Comparison of ENCODE assay signal across 30 cellular contexts in genomic region chr10:111921821-111922220, GRCh38.
DNase-seq lines count a peak whose midpoint lies in the region; TF ChIP-seq lines count a peak whose summit lies in the region.
"Had no signal": no experiment of that assay in that cellular context is flagged by ENCODE, and none has a peak within 500 bp of the region (broad histone marks: within the 10 kb centered on the region; RNA-seq: fewer than 3 reads in every experiment).

No MANE protein-coding gene starts in this region.

- peaks cover 0 to 2% (median 0%) of the 10 kb centered on the region in 8 donors for H3K9me3 Mint-ChIP-seq in CD4-positive, alpha-beta memory T cell
- H3K9me3 Mint-ChIP-seq: CD4-positive, alpha-beta T cell; CD8-positive, alpha-beta T cell had no signal

- TF ChIP-seq POLR2A in stomach (IDR thresholded peaks at IDR 0.05) = no peak

- H3K9me3 ChIP-seq in stomach = no peaks in the 10 kb centered on the region
- H3K9me3 ChIP-seq in CD4-positive, alpha-beta memory T cell (ENCODE audit: control insufficient read depth in 1 of 2, low read length in 2 of 2) = no peaks in the 10 kb centered on the region
- H3K9me3 ChIP-seq: A549; BE2C; BLaER1; BLaER1 treated with 17β-estradiol and CSF1 and Interleukin-3, amounts not matched to agents 10 nM and 100 nM; Caco-2 had no signal

- no peak overlapping the region for H3K27ac Mint-ChIP-seq in CD4-positive, alpha-beta memory T cell
- H3K27ac Mint-ChIP-seq: B cell; CD14-positive monocyte; CD4-positive, alpha-beta T cell; CD4-positive, CD25-positive, alpha-beta regulatory T cell; CD8-positive, alpha-beta memory T cell; CD8-positive, alpha-beta T cell had no signal

- POLR2A ChIA-PET in CD4-positive, alpha-beta memory T cell (lab: Charles Lee; ENCODE audit: partially characterized antibody) = no interaction called here

- no peak for TF ChIP-seq CTCF in 22Rv1 (IDR thresholded peaks at IDR 0.05)
- TF ChIP-seq CTCF in LNCaP clone FGC (IDR thresholded peaks at IDR 0.05; ENCODE audit: control insufficient read depth, extremely low read depth, insufficient read depth) = no peak
- no peak for TF ChIP-seq CTCF in VCaP (conservative IDR thresholded peaks at IDR 0.05)
- no peak for TF ChIP-seq CTCF in stomach (IDR thresholded peaks at IDR 0.05)

- WGBS in stomach, 5 donors = 75 to 87% (median 85%) methylated on average over 2 of the region's 2 CpGs

- H3K4me3 Mint-ChIP-seq in CD4-positive, alpha-beta memory T cell = no peak overlapping the region
- H3K4me3 Mint-ChIP-seq: B cell; CD14-positive monocyte; CD4-positive, alpha-beta T cell; CD4-positive, CD25-positive, alpha-beta regulatory T cell; CD8-positive, alpha-beta memory T cell; CD8-positive, alpha-beta T cell had no signal

- no peaks in the 10 kb centered on the region for H3K4me1 ChIP-seq in stomach
- no peaks in the 10 kb centered on the region for H3K4me1 ChIP-seq in CD4-positive, alpha-beta memory T cell (ENCODE audit: insufficient read depth, low read length)
- H3K4me1 ChIP-seq: A549; BE2C; BLaER1; BLaER1 treated with 17β-estradiol and CSF1 and Interleukin-3, amounts not matched to agents 10 nM and 100 nM; Caco-2 had no signal

- no peak for TF ChIP-seq EP300 in stomach (IDR thresholded peaks at IDR 0.05)

- peaks cover 0 to 3% of the 10 kb centered on the region in 2 donors for H3K27me3 Mint-ChIP-seq in CD4-positive, alpha-beta memory T cell
- H3K27me3 Mint-ChIP-seq: B cell; CD4-positive, alpha-beta T cell; CD4-positive, CD25-positive, alpha-beta regulatory T cell; CD8-positive, alpha-beta memory T cell had no signal

- H3K4me1 Mint-ChIP-seq in CD4-positive, alpha-beta memory T cell = no peaks in the 10 kb centered on the region
- H3K4me1 Mint-ChIP-seq: B cell; CD14-positive monocyte; CD4-positive, CD25-positive, alpha-beta regulatory T cell; CD8-positive, alpha-beta memory T cell had no signal

- DNase-seq in LNCaP clone FGC (ENCODE audit: low read depth) (peak; percentile 96), stomach (no peak), germinal center (ENCODE audit: low spot score) (no peak)
- no peak for DNase-seq in CD4-positive, alpha-beta memory T cell
- DNase-seq: 8988T; ACHN; AML-193; BE2C; C1 segment of cervical spinal cord; Caco-2; Calu3; CD4-positive, alpha-beta T cell; CD4-positive, CD25-positive, alpha-beta regulatory T cell; CD8-positive, alpha-beta memory T cell; CD8-positive, alpha-beta T cell; COR-L47; DMS 273 treated with DMSO at 0.1 percent for 48 hours; DMS153; DMS53; DMS79; DMS79 treated with DMSO at 0.1 percent for 48 hours; DND-41; EL had no signal

- CTCF ChIA-PET in CD4-positive, alpha-beta memory T cell (lab: Charles Lee; ENCODE audit: partially characterized antibody) = no interaction called here

- no peak overlapping the region for H3K4me3 ChIP-seq in LNCaP clone FGC (ENCODE audit: low read depth, low read length)
- no peak overlapping the region for H3K4me3 ChIP-seq in stomach
- no peak overlapping the region for H3K4me3 ChIP-seq in CD4-positive, alpha-beta memory T cell (ENCODE audit: low read length in 2 of 2)
- H3K4me3 ChIP-seq: A549; BLaER1; BLaER1 treated with 17β-estradiol and CSF1 and Interleukin-3, amounts not matched to agents 10 nM and 100 nM had no signal

- intact Hi-C loops in stomach (cut with DNase I; ENCODE audit: low total_unique reads) = no loop called here
- intact Hi-C loops in CD4-positive, alpha-beta memory T cell (cut with micrococcal nuclease) = no loop called here

- H3K36me3 ChIP-seq in stomach = no peaks in the 10 kb centered on the region
- H3K36me3 ChIP-seq in CD4-positive, alpha-beta memory T cell (ENCODE audit: insufficient read depth, low read length) = no peaks in the 10 kb centered on the region
- H3K36me3 ChIP-seq: BE2C; BLaER1; BLaER1 treated with 17β-estradiol and CSF1 and Interleukin-3, amounts not matched to agents 10 nM and 100 nM had no signal

- H3K27ac ChIP-seq in 22Rv1 = 0 out of 2 replicates have a peak overlapping the region, but pooled peaks have one; percentile 7
- H3K27ac ChIP-seq in VCaP = peak overlapping the region; percentile 78
- H3K27ac ChIP-seq in stomach = no peak overlapping the region
- H3K27ac ChIP-seq in CD4-positive, alpha-beta memory T cell (ENCODE audit: low read depth, low read length) = no peak overlapping the region
- H3K27ac ChIP-seq: A549; BLaER1; BLaER1 treated with 17β-estradiol and CSF1 and Interleukin-3, amounts not matched to agents 10 nM and 100 nM had no signal

- H3K36me3 Mint-ChIP-seq in CD4-positive, alpha-beta memory T cell = no peaks in the 10 kb centered on the region
- H3K36me3 Mint-ChIP-seq: CD14-positive monocyte; CD4-positive, CD25-positive, alpha-beta regulatory T cell; CD8-positive, alpha-beta memory T cell; CD8-positive, alpha-beta T cell had no signal

- no peaks in the 10 kb centered on the region for H3K27me3 ChIP-seq in stomach
- no peaks in the 10 kb centered on the region for H3K27me3 ChIP-seq in CD4-positive, alpha-beta memory T cell (ENCODE audit: insufficient read depth, low read length)
- H3K27me3 ChIP-seq: BE2C; BLaER1; BLaER1 treated with 17β-estradiol and CSF1 and Interleukin-3, amounts not matched to agents 10 nM and 100 nM had no signal

Comparison
In these comparisons a context has a peak if more than half of its experiments do, and no peak if none do; other contexts are left out.
1. H3K27ac ChIP-seq: peak in 22Rv1 (single experiment) and VCaP (single experiment); none in stomach (0 of 5) and CD4-positive, alpha-beta memory T cell (single experiment).